ENCODE assay signal across 12 cellular contexts in genomic region chr21:32135401-32136363, GRCh38.
DNase-seq lines count a peak whose midpoint lies in the region; ATAC-seq, FAIRE-seq and TF ChIP-seq lines count a peak whose summit lies in the region.
"Had no signal": no experiment of that assay in that cellular context is flagged by ENCODE, and none has a peak within 500 bp of the region (broad histone marks: within the 10 kb centered on the region; RNA-seq: fewer than 3 reads in every experiment).

No MANE protein-coding gene starts in this region.

- no peaks in the 10 kb centered on the region for H3K27me3 ChIP-seq in mammary epithelial cell (ENCODE audit: insufficient read depth, low read length)
- H3K27me3 ChIP-seq in tibial artery: no peaks in the 10 kb centered on the region
- H3K27me3 ChIP-seq in pancreas: no peaks in the 10 kb centered on the region
- H3K27me3 ChIP-seq: heart left ventricle had no signal

- dilution Hi-C loops in mammary epithelial cell (cut with HindIII; ENCODE audit: low sequenced_read_pairs): no loop called here

- no peaks in the 10 kb centered on the region for H4K20me1 ChIP-seq in mammary epithelial cell (ENCODE audit: insufficient read depth, low read length)

- in situ Hi-C loops in mammary epithelial cell (cut with MboI; ENCODE audit: low sequenced_read_pairs in 2 of 2) (no loop called here), ACHN (cut with HindIII; ENCODE audit: low pct_ligation_motif_present, low pct_unique_long_range_greater_than_20kb, low sequenced_read_pairs) (no loop called here)

- no peak for TF ChIP-seq CTCF in MCF 10A (IDR thresholded peaks at IDR 0.05; ENCODE audit: unreplicated experiment)
- TF ChIP-seq CTCF in mammary epithelial cell (conservative IDR thresholded peaks at IDR 0.05 in 1 of 2, IDR thresholded peaks at IDR 0.05 in 1 of 2; ENCODE audit: extremely low read depth in 1 of 2, insufficient read depth in 1 of 2, low read depth in 1 of 2, low read length in 2 of 2): no peak
- no peak for TF ChIP-seq CTCF in chondrocyte (IDR thresholded peaks at IDR 0.05)
- no peak for TF ChIP-seq CTCF in tibial artery (IDR thresholded peaks at IDR 0.05)
- no peak for TF ChIP-seq CTCF in pancreas (IDR thresholded peaks at IDR 0.05)

- H3K27ac Mint-ChIP-seq in MCF 10A (ENCODE audit: low read depth, unreplicated experiment): no peak overlapping the region
- peak overlapping the region; percentile 81 for H3K27ac Mint-ChIP-seq in chondrocyte (ENCODE audit: unreplicated experiment)
- H3K27ac Mint-ChIP-seq: activated naive CD8-positive, alpha-beta T cell had no signal

- H3K4me1 Mint-ChIP-seq in MCF 10A (ENCODE audit: insufficient read depth, unreplicated experiment): peaks cover 52% of the 10 kb centered on the region
- peaks cover 33% of the 10 kb centered on the region for H3K4me1 Mint-ChIP-seq in chondrocyte (ENCODE audit: low read depth)

- peaks cover 12% of the 10 kb centered on the region for H3K9me3 Mint-ChIP-seq in MCF 10A (ENCODE audit: unreplicated experiment)
- H3K9me3 Mint-ChIP-seq in chondrocyte (ENCODE audit: low read depth): peaks cover 4% of the 10 kb centered on the region

- BruUV-seq in MCF 10A (replicated peaks; lab: Mats Ljungman, UMichigan) (no TSS peak), mammary epithelial cell (replicated peaks; lab: Mats Ljungman, UMichigan) (no TSS peak)

- ATAC-seq in HG03066 (IDR thresholded peaks at IDR 0.05; ENCODE audit: low read depth, unreplicated experiment) (peak; percentile 69), pancreas (no peak)
- ATAC-seq: A549 had no signal

- peak; percentile 69 for DNase-seq in MCF 10A (ENCODE audit: unreplicated experiment)
- DNase-seq in mammary epithelial cell: no peak
- no peak for DNase-seq in chondrocyte (ENCODE audit: low spot score)
- no peak for DNase-seq in tibial artery
- DNase-seq in mesenteric fat pad (ENCODE audit: low spot score): no peak
- DNase-seq in pancreas: no peak
- no peak for DNase-seq in ACHN
- DNase-seq: heart left ventricle, NCI-H1092 treated with DMSO at 0.1 percent for 48 hours had no signal

- no peak overlapping the region for H3K4me2 ChIP-seq in mammary epithelial cell (ENCODE audit: insufficient read depth, low read depth, low read length)
- H3K4me2 ChIP-seq: A549 had no signal

- H3K79me2 ChIP-seq in mammary epithelial cell (ENCODE audit: insufficient read depth, low read length): no peaks in the 10 kb centered on the region

- H3K4me1 ChIP-seq in mammary epithelial cell (ENCODE audit: insufficient read depth, low read length): no peaks in the 10 kb centered on the region
- peaks cover 0 to 28% (median 18%) of the 10 kb centered on the region in 4 donors for H3K4me1 ChIP-seq in tibial artery
- H3K4me1 ChIP-seq in pancreas: no peaks in the 10 kb centered on the region

- H3K27ac ChIP-seq in mammary epithelial cell (ENCODE audit: insufficient read depth, low read depth, low read length) (no peak overlapping the region), tibial artery (peak overlapping the region; percentile 45 to 47), pancreas (no peak overlapping the region)
- H3K27ac ChIP-seq: A549, heart left ventricle had no signal

- peaks cover 15% of the 10 kb centered on the region for H3K9me3 ChIP-seq in mammary epithelial cell (replicated peaks; ENCODE audit: insufficient read depth, low read length)
- H3K9me3 ChIP-seq in tibial artery: no peaks in the 10 kb centered on the region
- H3K9me3 ChIP-seq in pancreas: no peaks in the 10 kb centered on the region
- H3K9me3 ChIP-seq: A549 had no signal

- no peak overlapping the region for H3K4me3 ChIP-seq in mammary epithelial cell (replicated peaks in 1 of 3; ENCODE audit: insufficient read depth in 1 of 3, low read depth in 2 of 3, low read length in 3 of 3)
- peak overlapping the region in 1 of 2 donors; percentile 10 for H3K4me3 ChIP-seq in tibial artery
- no peak overlapping the region for H3K4me3 ChIP-seq in pancreas
- H3K4me3 ChIP-seq: A549, heart left ventricle had no signal

- CTCF ChIA-PET in MCF 10A (lab: Yijun Ruan, JAX) (interaction anchor here (0.6 to 0.7 kb wide), 4 partner anchors 24 to 352 kb away, joined by 3 to 5 read pairs (median 3); no protein-coding TSS in a partner anchor), mammary epithelial cell (lab: Charles Lee; ENCODE audit: low non-redundant PET) (no interaction called here)

- H3K27me3 Mint-ChIP-seq in MCF 10A (ENCODE audit: insufficient read depth, unreplicated experiment) (no peaks in the 10 kb centered on the region), chondrocyte (ENCODE audit: low read depth) (no peaks in the 10 kb centered on the region)

- intact Hi-C loops in MCF 10A (cut with micrococcal nuclease) (loop anchor here (5.0 to 10.0 kb wide), 2 partner anchors 119 to 348 kb away; no protein-coding TSS in a partner anchor), mammary epithelial cell (cut with micrococcal nuclease) (no loop called here), tibial artery (cut with DNase I; ENCODE audit: low total_unique reads) (no loop called here), pancreas (cut with DNase I) (loop anchor here in 1 of 3 donors (10.0 kb wide), 1 partner anchor 61 kb away; no protein-coding TSS in a partner anchor)

- H2AFZ ChIP-seq in mammary epithelial cell (ENCODE audit: low read depth, low read length): no peak overlapping the region

- peak overlapping the region; percentile 59 for H3K4me3 Mint-ChIP-seq in MCF 10A (ENCODE audit: unreplicated experiment)
- H3K4me3 Mint-ChIP-seq in chondrocyte (ENCODE audit: unreplicated experiment): peak overlapping the region; percentile 26
- H3K4me3 Mint-ChIP-seq: activated naive CD8-positive, alpha-beta T cell had no signal

- H3K36me3 ChIP-seq in mammary epithelial cell (ENCODE audit: insufficient read depth, low read length) (no peaks in the 10 kb centered on the region), tibial artery (no peaks in the 10 kb centered on the region), pancreas (no peaks in the 10 kb centered on the region)
- H3K36me3 ChIP-seq: heart left ventricle had no signal

- H3K9ac ChIP-seq in mammary epithelial cell (ENCODE audit: insufficient read depth, low read length): no peak overlapping the region

- no peaks in the 10 kb centered on the region for H3K36me3 Mint-ChIP-seq in MCF 10A (ENCODE audit: insufficient read depth, unreplicated experiment)
- H3K36me3 Mint-ChIP-seq in chondrocyte (ENCODE audit: low read depth): no peaks in the 10 kb centered on the region
- H3K36me3 Mint-ChIP-seq: activated naive CD8-positive, alpha-beta T cell had no signal

- no peak for FAIRE-seq in pancreas (lab: Jason Lieb, UNC)
- FAIRE-seq: A549 had no signal

- POLR2A ChIA-PET in MCF 10A (lab: Yijun Ruan, JAX): interaction anchor here (0.8 to 1.3 kb wide), 2 partner anchors 24 to 122 kb away, joined by 3 read pairs; no protein-coding TSS in a partner anchor

- WGBS in mammary epithelial cell (ENCODE audit: low coverage, missing lambda C conversion rate): 5% methylated on average over 16 of the region's 16 CpGs
- WGBS in pancreas, 2 donors: 56 to 63% methylated on average over 16 of the region's 16 CpGs

Comparison
In these comparisons a context has a peak if more than half of its experiments do, and no peak if none do; other contexts are left out.
1. H3K27ac ChIP-seq: peak in tibial artery (2 of 2); none in mammary epithelial cell (single experiment) and pancreas (0 of 4).